In the genomic region with DNA sequence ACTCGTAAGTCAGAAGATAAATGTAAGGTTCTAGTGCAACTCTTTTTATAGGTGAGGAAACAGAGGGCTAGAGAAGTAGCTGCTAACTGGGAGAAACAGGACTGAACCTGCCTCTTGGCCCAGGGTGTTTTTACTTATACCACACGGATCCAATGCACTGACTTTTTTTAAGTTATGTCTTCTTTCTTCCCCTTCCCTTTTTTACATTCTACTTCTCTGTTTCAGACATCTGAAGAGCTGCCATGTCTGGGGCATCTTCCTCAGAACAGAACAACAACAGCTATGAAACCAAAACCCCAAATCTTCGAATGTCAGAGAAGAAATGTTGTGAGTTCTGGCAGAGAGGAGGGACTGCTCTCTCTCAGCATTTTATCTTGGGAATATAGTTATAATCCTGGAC, we compare ENCODE assay signal across 15 cellular contexts. TPM values are rescaled to one million over a fixed set of nuclear protein-coding genes. Genes with fewer than 3 reads are reported as not detected.
A peak's percentile ranks its signal among the peaks of the same experiment; 100 is the strongest.
DNase-seq lines count a peak whose midpoint lies in the region; ATAC-seq, FAIRE-seq and TF ChIP-seq lines count a peak whose summit lies in the region.
"Had no signal": no experiment of that assay in that cellular context is flagged by ENCODE, and none has a peak within 500 bp of the region (broad histone marks: within the 10 kb centered on the region; RNA-seq: fewer than 3 reads in every experiment).

No MANE protein-coding gene starts in this region.

- H3K4me2 ChIP-seq in neural progenitor cell: no peak overlapping the region

- peaks cover 11% of the 10 kb centered on the region for H3K79me2 ChIP-seq in neural progenitor cell (ENCODE audit: low read depth)

- no peaks in the 10 kb centered on the region for H3K9me3 ChIP-seq in CD4-positive, alpha-beta T cell (ENCODE audit: control insufficient read depth, low read length)
- H3K9me3 ChIP-seq in neural progenitor cell (ENCODE audit: low read depth) (no peaks in the 10 kb centered on the region), MG63 (no peaks in the 10 kb centered on the region)

- H3K36me3 Mint-ChIP-seq in CD4-positive, alpha-beta T cell (ENCODE audit: low read depth): peaks cover 17% of the 10 kb centered on the region
- peaks cover 16% of the 10 kb centered on the region for H3K36me3 Mint-ChIP-seq in central memory CD8-positive, alpha-beta T cell (ENCODE audit: insufficient read depth)
- H3K36me3 Mint-ChIP-seq in neural progenitor cell: no peaks in the 10 kb centered on the region

- H3K27ac ChIP-seq in CD4-positive, alpha-beta T cell (ENCODE audit: low read depth, low read length): no peak overlapping the region
- H3K27ac ChIP-seq in neural progenitor cell: no peak overlapping the region

- H3K27me3 Mint-ChIP-seq in CD4-positive, alpha-beta T cell: no peaks in the 10 kb centered on the region
- peaks cover 9% of the 10 kb centered on the region for H3K27me3 Mint-ChIP-seq in central memory CD8-positive, alpha-beta T cell
- H3K27me3 Mint-ChIP-seq in neural progenitor cell (ENCODE audit: insufficient read depth, low read depth): peaks cover 11% of the 10 kb centered on the region

- H3K4me1 ChIP-seq in neural progenitor cell: peaks cover 20% of the 10 kb centered on the region

- no peak overlapping the region for H2AFZ ChIP-seq in neural progenitor cell (replicated peaks)

- CTCF ChIA-PET in CD4-positive, alpha-beta T cell (lab: Charles Lee): no interaction called here

- no peaks in the 10 kb centered on the region for H3K9me3 Mint-ChIP-seq in CD4-positive, alpha-beta T cell
- no peaks in the 10 kb centered on the region for H3K9me3 Mint-ChIP-seq in central memory CD8-positive, alpha-beta T cell
- H3K9me3 Mint-ChIP-seq in neural progenitor cell: no peaks in the 10 kb centered on the region

- peaks cover 46% of the 10 kb centered on the region for H3K4me1 Mint-ChIP-seq in CD4-positive, alpha-beta T cell (ENCODE audit: low read depth)
- H3K4me1 Mint-ChIP-seq in central memory CD8-positive, alpha-beta T cell: peaks cover 38% of the 10 kb centered on the region
- H3K4me1 Mint-ChIP-seq in neural progenitor cell: peaks cover 23% of the 10 kb centered on the region

- no peak for ATAC-seq in CD4-positive, alpha-beta T cell (ENCODE audit: poor library complexity)
- ATAC-seq in central memory CD8-positive, alpha-beta T cell (replicated peaks; ENCODE audit: extremely low read depth, poor library complexity, severe bottlenecking): no peak
- ATAC-seq in GM19328 (IDR thresholded peaks at IDR 0.05; ENCODE audit: unreplicated experiment): no peak

- POLR2A ChIA-PET in CD4-positive, alpha-beta T cell (lab: Charles Lee): interaction anchor here (0.5 to 1.0 kb wide), 2 partner anchors 17 to 1191 kb away, joined by 3 to 4 read pairs; no protein-coding TSS in a partner anchor

- peak overlapping the region; percentile 56 for H3K27ac Mint-ChIP-seq in CD4-positive, alpha-beta T cell
- no peak overlapping the region for H3K27ac Mint-ChIP-seq in central memory CD8-positive, alpha-beta T cell (ENCODE audit: low read depth)
- H3K27ac Mint-ChIP-seq in neural progenitor cell: no peak overlapping the region

- no peak for TF ChIP-seq CTCF in CD4-positive, alpha-beta T cell (IDR thresholded peaks at IDR 0.05)
- no peak for TF ChIP-seq CTCF in neural progenitor cell (IDR thresholded peaks at IDR 0.05)

- H3K4me3 ChIP-seq in neural progenitor cell (no peak overlapping the region), MG63 (no peak overlapping the region)

- peaks cover 7% of the 10 kb centered on the region for H4K20me1 ChIP-seq in neural progenitor cell (ENCODE audit: low read depth)

- no peaks in the 10 kb centered on the region for H3K27me3 ChIP-seq in CD4-positive, alpha-beta T cell (ENCODE audit: control insufficient read depth, insufficient read depth, low read length)
- H3K27me3 ChIP-seq in neural progenitor cell (peaks cover 14% of the 10 kb centered on the region), MG63 (no peaks in the 10 kb centered on the region)

- H3K9ac ChIP-seq in neural progenitor cell: no peak overlapping the region

- peaks cover 36% of the 10 kb centered on the region for H3F3A ChIP-seq in neural progenitor cell (ENCODE audit: low read depth)

- H3K4me3 Mint-ChIP-seq in CD4-positive, alpha-beta T cell: peak overlapping the region; percentile 98
- peak overlapping the region; percentile 100 for H3K4me3 Mint-ChIP-seq in central memory CD8-positive, alpha-beta T cell
- H3K4me3 Mint-ChIP-seq in neural progenitor cell: peak overlapping the region; percentile 95

- FAIRE-seq in frontal cortex (lab: Jason Lieb, UNC): no peak

- no peaks in the 10 kb centered on the region for H3K36me3 ChIP-seq in neural progenitor cell
- peaks cover 3% of the 10 kb centered on the region for H3K36me3 ChIP-seq in MG63

- no peak for DNase-seq in CD4-positive, alpha-beta T cell
- DNase-seq in NAMALWA (ENCODE audit: low spot score) (peak; percentile 52), neural progenitor cell (ENCODE audit: low spot score) (no peak), MG63 (no peak), frontal cortex (ENCODE audit: low spot score in 2 of 2) (no peak)
- no peak for DNase-seq in central memory CD8-positive, alpha-beta T cell (ENCODE audit: low spot score in 2 of 2)
- DNase-seq in activated effector memory CD4-positive, alpha-beta T cell treated with Interleukin-2 at 50 U/mL for 16 hours: no peak
- DNase-seq: activated CD8-positive, alpha-beta memory T cell treated with anti-CD3 and anti-CD28 coated beads, Interleukin-2, amount 50 U/mL, for 48 hours; cerebellar nuclear complex; foreskin melanocyte; stimulated activated CD4-positive, alpha-beta T cell treated with anti-CD3 and anti-CD28 coated beads, Interleukin-15, amount 100 ng/mL, for 24 hours had no signal

- intact Hi-C loops in CD4-positive, alpha-beta T cell (cut with DNase I, micrococcal nuclease): loop anchor here (5.0 to 10.0 kb wide), 2 partner anchors 268 to 700 kb away; partner anchors contain the start of genes CD55 (in 2 of the 2) and CD46 (in 1 of the 2)

RNA-seq across cellular contexts. Expression of gene PFKFB2, which starts 1.4 kb away (rescaled TPM):
- total RNA-seq in CD4-positive, alpha-beta T cell: 1 to 10 TPM; 3.2 to 4.0 TPM
- total RNA-seq in neural progenitor cell (ENCODE audit: low replicate concordance): 6.0 and 10.0 TPM in 2 replicates
- 1.9 and 2.4 TPM in 2 replicates for total RNA-seq in MG63 (2014; rRNA removed; shearing (Covaris generic); ENCODE audit: low replicate concordance)
- 9.4 TPM for total RNA-seq in frontal cortex

RNA-seq across cellular contexts. Expression of gene YOD1, which starts 3.5 kb away (rescaled TPM):
- 10 to 100 TPM; 17.9 TPM for total RNA-seq in CD4-positive, alpha-beta T cell
- total RNA-seq in neural progenitor cell (ENCODE audit: low replicate concordance): 17.7 and 27.0 TPM in 2 replicates
- total RNA-seq in MG63 (2014; rRNA removed; shearing (Covaris generic); ENCODE audit: low replicate concordance): 5.4 and 5.5 TPM in 2 replicates
- total RNA-seq in frontal cortex: 20.8 TPM

RNA-seq across cellular contexts. Expression of gene C1orf116, which starts 21.9 kb away (rescaled TPM):
- under 1 TPM; 0.25 to 0.36 TPM for total RNA-seq in CD4-positive, alpha-beta T cell
- 0.04 and 0.56 TPM in 2 replicates for total RNA-seq in neural progenitor cell (ENCODE audit: low replicate concordance)
- 0.26 TPM in 1 of 2 replicates, not detected in the other for total RNA-seq in MG63 (2014; rRNA removed; shearing (Covaris generic); ENCODE audit: low replicate concordance)
- not detected for total RNA-seq in frontal cortex
- total RNA-seq: T-helper 1 cell treated with Interleukin-12 subunit alpha and Interleukin-12 subunit beta and Interleukin-4 antibody, amounts not matched to agents 30 ng/mL and 1 ng/mL, for 36 hours had no signal

RNA-seq across cellular contexts. Expression of gene C4BPB, which starts 34.2 kb away (rescaled TPM):
- total RNA-seq in CD4-positive, alpha-beta T cell: 1 to 10 TPM; 1.6 to 2.1 TPM
- total RNA-seq in neural progenitor cell (ENCODE audit: low replicate concordance): not detected in 2 replicates
- total RNA-seq in MG63 (2014; rRNA removed; shearing (Covaris generic); ENCODE audit: low replicate concordance): 3.5 TPM in 1 of 2 replicates, not detected in the other
- total RNA-seq in frontal cortex: not detected
- total RNA-seq: LHCN-M2 had no signal

RNA-seq across cellular contexts. Expression of gene C4BPA, which starts 49.6 kb away (rescaled TPM):
- not detected for total RNA-seq in CD4-positive, alpha-beta T cell
- 0.06 TPM in 1 of 2 replicates, not detected in the other for total RNA-seq in neural progenitor cell (ENCODE audit: low replicate concordance)
- not detected in 2 replicates for total RNA-seq in MG63 (2014; rRNA removed; shearing (Covaris generic); ENCODE audit: low replicate concordance)
- not detected for total RNA-seq in frontal cortex
- total RNA-seq: LHCN-M2; mesenteric fat pad; T-helper 1 cell treated with Interleukin-12 subunit alpha and Interleukin-12 subunit beta and Interleukin-4 antibody, amounts not matched to agents 30 ng/mL and 1 ng/mL, for 36 hours had no signal
